ENCODE assay signal across 8 cellular contexts in the genomic region with DNA sequence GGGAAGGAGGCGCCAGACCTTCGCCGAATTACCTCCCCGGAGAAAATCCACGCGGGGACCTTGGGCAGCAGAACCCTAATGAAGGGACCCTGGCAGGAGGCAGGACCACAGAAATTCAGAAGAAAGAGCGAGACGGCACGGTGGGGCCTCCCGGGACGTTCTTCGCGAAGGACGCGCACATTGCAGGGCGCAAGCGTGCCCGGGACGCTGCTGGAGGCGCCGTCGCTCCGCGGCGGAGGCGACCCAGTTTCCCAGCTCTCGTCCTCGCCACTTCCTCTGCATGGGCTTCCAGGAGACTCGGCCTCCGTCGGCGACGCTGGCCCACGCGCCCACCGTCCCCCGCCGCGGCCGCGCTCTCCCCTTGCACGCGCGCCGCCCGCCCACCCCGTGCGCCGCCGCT. TPM values are rescaled to one million over a fixed set of nuclear protein-coding genes. Genes with fewer than 3 reads are reported as not detected.
DNase-seq lines count a peak whose midpoint lies in the region; ATAC-seq and TF ChIP-seq lines count a peak whose summit lies in the region.

No MANE protein-coding gene starts in this region.

- H3K79me1 ChIP-seq in mesenchymal stem cell (replicated peaks; ENCODE audit: low read length, poor library complexity, severe bottlenecking): no peaks in the 10 kb centered on the region

- H3K27ac ChIP-seq in mesenchymal stem cell (ENCODE audit: low read length, poor library complexity, severe bottlenecking) (no peak overlapping the region), thoracic aorta (no peak overlapping the region)

- H3K27me3 Mint-ChIP-seq in chondrocyte (ENCODE audit: low read depth): peaks cover 2% of the 10 kb centered on the region

- peak overlapping the region; percentile 35 to 64 for H3K4ac ChIP-seq in mesenchymal stem cell (ENCODE audit: low read depth in 1 of 2, low read length in 2 of 2)

- no peak overlapping the region for H3K27ac Mint-ChIP-seq in chondrocyte (ENCODE audit: unreplicated experiment)

- H3K18ac ChIP-seq in mesenchymal stem cell (ENCODE audit: low read depth in 1 of 2, low read length in 2 of 2): peak overlapping the region; percentile 50 to 58

- peak overlapping the region in 1 of 2 experiments; percentile 24 for H3K23ac ChIP-seq in mesenchymal stem cell (ENCODE audit: low read length in 2 of 2)

- H3K9me3 ChIP-seq in mesenchymal stem cell (ENCODE audit: control insufficient read depth, low read length) (no peaks in the 10 kb centered on the region), thoracic aorta (no peaks in the 10 kb centered on the region)

- peak; percentile 24 for ATAC-seq in thoracic aorta (ENCODE audit: insufficient number of reproducible peaks, low FRiP score, low read depth)
- no peak for ATAC-seq in HG02852 (IDR thresholded peaks at IDR 0.05; ENCODE audit: unreplicated experiment)

- peaks cover 15% of the 10 kb centered on the region for H3K4me1 ChIP-seq in mesenchymal stem cell (ENCODE audit: control insufficient read depth, insufficient read depth, low read depth, low read length)
- H3K4me1 ChIP-seq in thoracic aorta (ENCODE audit: control insufficient read depth in 1 of 2, low read depth in 2 of 2): peaks cover 9 to 14% of the 10 kb centered on the region in 2 donors

- peaks cover 4 to 6% of the 10 kb centered on the region in 2 experiments for H3K27me3 ChIP-seq in mesenchymal stem cell (ENCODE audit: control insufficient read depth in 1 of 2, insufficient read depth in 1 of 2, low read length in 2 of 2)
- no peaks in the 10 kb centered on the region for H3K27me3 ChIP-seq in thoracic aorta (replicated peaks; ENCODE audit: insufficient read depth)

- 6% methylated on average over 50 of the region's 50 CpGs for WGBS in mesenchymal stem cell

- peak overlapping the region in 1 of 2 experiments; percentile 49 for H3K4me3 ChIP-seq in mesenchymal stem cell (ENCODE audit: insufficient read depth in 1 of 2, low read depth in 1 of 2, low read length in 2 of 2)
- peak overlapping the region; percentile 67 for H3K4me3 ChIP-seq in thoracic aorta

- peak overlapping the region; percentile 70 for H4K91ac ChIP-seq in mesenchymal stem cell (ENCODE audit: low read length)

- H2BK12ac ChIP-seq in mesenchymal stem cell (ENCODE audit: low read length in 2 of 2): peak overlapping the region; percentile 81 to 87

- no peaks in the 10 kb centered on the region for H3K9me3 Mint-ChIP-seq in chondrocyte (ENCODE audit: low read depth)

- no peaks in the 10 kb centered on the region for H3K36me3 Mint-ChIP-seq in chondrocyte (ENCODE audit: low read depth)

- no peaks in the 10 kb centered on the region for H3K36me3 ChIP-seq in mesenchymal stem cell (ENCODE audit: control insufficient read depth in 1 of 2, insufficient read depth in 2 of 2, low read depth in 1 of 2, low read length in 2 of 2)
- H3K36me3 ChIP-seq in thoracic aorta: no peaks in the 10 kb centered on the region

- peak overlapping the region; percentile 62 for H3K4me3 Mint-ChIP-seq in chondrocyte (ENCODE audit: unreplicated experiment)

- peaks cover 5% of the 10 kb centered on the region for H3K4me1 Mint-ChIP-seq in chondrocyte (ENCODE audit: low read depth)

- peak overlapping the region; percentile 36 for H2AFZ ChIP-seq in mesenchymal stem cell (ENCODE audit: low read depth, low read length)

- H2BK15ac ChIP-seq in mesenchymal stem cell (ENCODE audit: low read depth, poor library complexity, severe bottlenecking): peak overlapping the region; percentile 91

- no peak overlapping the region for H2BK5ac ChIP-seq in mesenchymal stem cell (ENCODE audit: low read depth, low read length, poor library complexity, severe bottlenecking)

- H2AK5ac ChIP-seq in mesenchymal stem cell (ENCODE audit: low read length, severe bottlenecking): no peak overlapping the region

- H4K8ac ChIP-seq in mesenchymal stem cell (ENCODE audit: low read length): peak overlapping the region; percentile 58

- peak; percentile 37 for TF ChIP-seq CTCF in chondrocyte (IDR thresholded peaks at IDR 0.05)
- no peak for TF ChIP-seq CTCF in thoracic aorta (IDR thresholded peaks at IDR 0.05)

- H2BK120ac ChIP-seq in mesenchymal stem cell (ENCODE audit: low read depth, low read length): peak overlapping the region; percentile 50

- peak overlapping the region; percentile 62 for H3K9ac ChIP-seq in mesenchymal stem cell (ENCODE audit: low read length)

- H3K4me2 ChIP-seq in mesenchymal stem cell (ENCODE audit: low read length, poor library complexity, severe bottlenecking): peak overlapping the region; percentile 59

- H3K14ac ChIP-seq in mesenchymal stem cell (ENCODE audit: low read length in 2 of 2): peak overlapping the region in 1 of 2 experiments; percentile 36

- DNase-seq in activated CD8-positive, alpha-beta memory T cell treated with anti-CD3 and anti-CD28 coated beads, Interleukin-2, amount 50 U/mL, for 4 hours: peak; percentile 32
- DNase-seq in activated CD8-positive, alpha-beta memory T cell treated with anti-CD3 and anti-CD28 coated beads for 24 hours: no peak
- DNase-seq in chondrocyte (ENCODE audit: low spot score) (no peak), mesenchymal stem cell (no peak), thoracic aorta (ENCODE audit: low spot score) (no peak), NCI-H2029 treated with DMSO at 0.1 percent for 48 hours (lab: John Stamatoyannopoulos, UW) (no peak)
- no peak for DNase-seq in stimulated activated naive CD4-positive, alpha-beta T cell treated with Interleukin-2 at 50 U/mL for 16 hours (lab: John Stamatoyannopoulos, UW)

RNA-seq across cellular contexts. Expression of gene SMAD3, which starts 31.9 kb away (rescaled TPM):
- 19.0 to 27.2 TPM (median 23.2 TPM) in 3 replicates for total RNA-seq in chondrocyte
- polyA plus RNA-seq in mesenchymal stem cell (2013, experiment 1 of 2): 126 TPM
- 125 TPM for polyA plus RNA-seq in mesenchymal stem cell (2013, experiment 2 of 2)
- 10 to 100 TPM; 47.9 to 78.5 TPM for total RNA-seq in thoracic aorta
